Comparison of ENCODE assay signal across 8 cellular contexts in the genomic region with DNA sequence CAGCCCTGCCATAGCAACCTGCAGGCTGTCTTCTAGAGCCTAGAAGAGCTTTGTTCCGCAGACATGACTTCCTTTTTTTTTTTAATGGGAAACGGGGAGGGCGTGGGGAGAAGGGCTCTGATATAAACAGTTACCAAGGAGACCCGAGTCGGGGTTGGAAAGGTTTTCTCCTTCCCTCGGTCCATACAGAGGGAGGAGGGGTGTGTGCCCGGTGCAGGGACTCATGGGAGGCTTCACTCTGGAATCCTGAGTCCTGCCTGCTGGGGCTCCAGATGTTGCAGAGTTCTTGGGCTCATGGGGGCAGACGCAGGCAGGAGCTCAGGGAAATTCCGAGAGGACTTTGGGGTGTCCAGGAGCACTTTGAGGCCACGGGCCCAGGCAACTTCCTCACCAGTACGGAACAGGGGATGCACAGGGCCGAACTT. TPM values are rescaled to one million over a fixed set of nuclear protein-coding genes. Genes with fewer than 3 reads are reported as not detected.
DNase-seq lines count a peak whose midpoint lies in the region; ATAC-seq and TF ChIP-seq lines count a peak whose summit lies in the region.
"Had no signal": no experiment of that assay in that cellular context is flagged by ENCODE, and none has a peak within 500 bp of the region (broad histone marks: within the 10 kb centered on the region; RNA-seq: fewer than 3 reads in every experiment).

No MANE protein-coding gene starts in this region.

- H3K27me3 ChIP-seq in ascending aorta (no peaks in the 10 kb centered on the region), thoracic aorta (replicated peaks; ENCODE audit: insufficient read depth) (no peaks in the 10 kb centered on the region)

- H3K36me3 ChIP-seq in ascending aorta (peaks cover 0 to 7% of the 10 kb centered on the region in 2 donors), thoracic aorta (no peaks in the 10 kb centered on the region)

- no peak for TF ChIP-seq POLR2A in erythroblast (IDR thresholded peaks at IDR 0.05; ENCODE audit: low read length)

- H3K4me1 ChIP-seq in ascending aorta (peaks cover 20 to 40% of the 10 kb centered on the region in 2 donors), thoracic aorta (ENCODE audit: control insufficient read depth in 1 of 2, low read depth in 2 of 2) (peaks cover 35 to 66% of the 10 kb centered on the region in 2 donors)

- TF ChIP-seq CTCF in ascending aorta (IDR thresholded peaks at IDR 0.05) (no peak), thoracic aorta (IDR thresholded peaks at IDR 0.05) (no peak)

- peak overlapping the region; percentile 92 to 97 for H3K27ac ChIP-seq in ascending aorta
- H3K27ac ChIP-seq in thoracic aorta = peak overlapping the region; percentile 95 to 99

- no peaks in the 10 kb centered on the region for H3K9me3 ChIP-seq in ascending aorta
- no peaks in the 10 kb centered on the region for H3K9me3 ChIP-seq in thoracic aorta

- DNase-seq in NCI-H187 (lab: John Stamatoyannopoulos, UW) = peak; percentile 50 to 53
- peak in 1 of 2 donors; percentile 68 for DNase-seq in ascending aorta (ENCODE audit: low spot score in 2 of 2)
- no peak for DNase-seq in left colon
- DNase-seq in thoracic aorta (ENCODE audit: low spot score) = no peak
- no peak for DNase-seq in epidermal melanocyte (ENCODE audit: insufficient read length, low spot score)
- DNase-seq in erythroblast (lab: John Stamatoyannopoulos, UW) = no peak
- DNase-seq in NCI-H1436 (lab: John Stamatoyannopoulos, UW) = no peak
- DNase-seq: activated naive CD4-positive, alpha-beta T cell treated with anti-CD3 and anti-CD28 coated beads for 36 hours had no signal

- H3K4me3 ChIP-seq in ascending aorta (no peak overlapping the region), thoracic aorta (no peak overlapping the region)

- ATAC-seq in left colon (peak; percentile 49), thoracic aorta (ENCODE audit: insufficient number of reproducible peaks, low FRiP score, low read depth) (no peak)

- intact Hi-C loops in ascending aorta (cut with DNase I) = loop anchor here (2.0 to 10.0 kb wide), 3 partner anchors 79 to 253 kb away; a partner anchor contains a TSS
- intact Hi-C loops in left colon (cut with DNase I, micrococcal nuclease) = no loop called here

RNA-seq across cellular contexts. Expression of a gene that starts 26.8 kb away (rescaled TPM):
- total RNA-seq in ascending aorta (24.2 TPM), left colon (100 to 1,000 TPM; 102 to 104 TPM), thoracic aorta (10 to 100 TPM; 39.4 to 44.7 TPM)

RNA-seq across cellular contexts. Expression of a gene that starts 52.6 kb away (rescaled TPM):
- 236 TPM for total RNA-seq in ascending aorta
- 100 to 1,000 TPM; 131 to 150 TPM for total RNA-seq in left colon
- total RNA-seq in thoracic aorta = 10 to 100 TPM; 70.1 to 77.4 TPM

Comparison
In these comparisons a context has a peak if more than half of its experiments do, and no peak if none do; other contexts are left out.
1. DNase-seq: peak in NCI-H187 (2 of 2); none in left colon (0 of 2), thoracic aorta (single experiment), epidermal melanocyte (single experiment), erythroblast (0 of 2) and NCI-H1436 (single experiment).